Comparison of ENCODE assay signal across 17 cellular contexts in genomic region chr21:37704751-37705150, GRCh38.
A peak's percentile ranks its signal among the peaks of the same experiment; 100 is the strongest.
DNase-seq lines count a peak whose midpoint lies in the region; ATAC-seq lines count a peak whose summit lies in the region.
"Had no signal": no experiment of that assay in that cellular context is flagged by ENCODE, and none has a peak within 500 bp of the region (broad histone marks: within the 10 kb centered on the region; RNA-seq: fewer than 3 reads in every experiment).

No MANE protein-coding gene starts in this region.

- no peak overlapping the region for H3K9ac ChIP-seq in BLaER1 treated with 17β-estradiol and CSF1 and Interleukin-3, amounts not matched to agents 10 nM and 100 nM

- ATAC-seq in left lobe of liver: peak; percentile 87
- ATAC-seq in stimulated activated memory B cell treated with anti-CD40 and anti-IgM and Interleukin-4, amounts not matched to agents 10 μg/mL and 1 μg/mL and 100 μg/mL, for 72 hours: no peak

- no peaks in the 10 kb centered on the region for H3K9me3 Mint-ChIP-seq in stimulated activated memory B cell treated with anti-CD40 and anti-IgM and Interleukin-4, amounts not matched to agents 10 μg/mL and 1 μg/mL and 100 μg/mL, for 72 hours

- peak overlapping the region in 9 of 11 experiments; percentile 40 to 72 (median 62); a peak in 18 of 22 replicates for H3K4me2 ChIP-seq in BLaER1 treated with 17β-estradiol and CSF1 and Interleukin-3, amounts not matched to agents 10 nM and 100 nM
- H3K4me2 ChIP-seq: PC-9 had no signal

- no peaks in the 10 kb centered on the region for H3K4me1 Mint-ChIP-seq in stimulated activated memory B cell treated with anti-CD40 and anti-IgM and Interleukin-4, amounts not matched to agents 10 μg/mL and 1 μg/mL and 100 μg/mL, for 72 hours
- H3K4me1 Mint-ChIP-seq: CD4-positive, CD25-positive, alpha-beta regulatory T cell had no signal

- H3K9me3 ChIP-seq in BLaER1 treated with 17β-estradiol and CSF1 and Interleukin-3, amounts not matched to agents 10 nM and 100 nM (replicated peaks in 1 of 11): no peaks in the 10 kb centered on the region
- H3K9me3 ChIP-seq: Caco-2 had no signal

- peak; percentile 5 for DNase-seq in DMS 273 (lab: John Stamatoyannopoulos, UW; ENCODE audit: unreplicated experiment)
- DNase-seq in DMS 273 treated with DMSO at 0.1 percent for 48 hours (lab: John Stamatoyannopoulos, UW): no peak
- DNase-seq in NCI-H2029 treated with DMSO at 0.1 percent for 48 hours (lab: John Stamatoyannopoulos, UW): peak; percentile 41
- peak; percentile 92 for DNase-seq in left lobe of liver (ENCODE audit: low spot score)
- DNase-seq in NCI-H1694 treated with DMSO at 0.1 percent for 48 hours (lab: John Stamatoyannopoulos, UW): no peak
- DNase-seq in SKM-1 (lab: John Stamatoyannopoulos, UW; ENCODE audit: unreplicated experiment): no peak
- DNase-seq: Caco-2; CD4-positive, CD25-positive, alpha-beta regulatory T cell; DMS53; KG1; NCI-H1436; NCI-H2081; NCI-H510A; PC-9 had no signal

- H3K27me3 Mint-ChIP-seq in stimulated activated memory B cell treated with anti-CD40 and anti-IgM and Interleukin-4, amounts not matched to agents 10 μg/mL and 1 μg/mL and 100 μg/mL, for 72 hours: peaks cover 19% of the 10 kb centered on the region

- no peaks in the 10 kb centered on the region for H3K27me3 ChIP-seq in BLaER1 treated with 17β-estradiol and CSF1 and Interleukin-3, amounts not matched to agents 10 nM and 100 nM

- H3K36me3 Mint-ChIP-seq in stimulated activated memory B cell treated with anti-CD40 and anti-IgM and Interleukin-4, amounts not matched to agents 10 μg/mL and 1 μg/mL and 100 μg/mL, for 72 hours: no peaks in the 10 kb centered on the region
- H3K36me3 Mint-ChIP-seq: CD4-positive, CD25-positive, alpha-beta regulatory T cell had no signal

- H3K4me3 Mint-ChIP-seq in stimulated activated memory B cell treated with anti-CD40 and anti-IgM and Interleukin-4, amounts not matched to agents 10 μg/mL and 1 μg/mL and 100 μg/mL, for 72 hours: no peak overlapping the region
- H3K4me3 Mint-ChIP-seq: CD4-positive, CD25-positive, alpha-beta regulatory T cell had no signal

- no peak overlapping the region for H3K27ac Mint-ChIP-seq in stimulated activated memory B cell treated with anti-CD40 and anti-IgM and Interleukin-4, amounts not matched to agents 10 μg/mL and 1 μg/mL and 100 μg/mL, for 72 hours
- H3K27ac Mint-ChIP-seq: CD4-positive, CD25-positive, alpha-beta regulatory T cell had no signal

- no peak overlapping the region for H3K27ac ChIP-seq in BLaER1 treated with 17β-estradiol and CSF1 and Interleukin-3, amounts not matched to agents 10 nM and 100 nM
- H3K27ac ChIP-seq: 22Rv1, PC-9 had no signal

- no peaks in the 10 kb centered on the region for H4K20me1 ChIP-seq in BLaER1 treated with 17β-estradiol and CSF1 and Interleukin-3, amounts not matched to agents 10 nM and 100 nM

- no peaks in the 10 kb centered on the region for H3K36me3 ChIP-seq in BLaER1 treated with 17β-estradiol and CSF1 and Interleukin-3, amounts not matched to agents 10 nM and 100 nM

- H3K4me3 ChIP-seq in BLaER1 treated with 17β-estradiol and CSF1 and Interleukin-3, amounts not matched to agents 10 nM and 100 nM: no peak overlapping the region
- H3K4me3 ChIP-seq: PC-9 had no signal

- H3K4me1 ChIP-seq in BLaER1 treated with 17β-estradiol and CSF1 and Interleukin-3, amounts not matched to agents 10 nM and 100 nM: peaks cover 0 to 57% (median 41%) of the 10 kb centered on the region in 10 experiments; a peak in 17 of 20 replicates
- H3K4me1 ChIP-seq: Caco-2 had no signal

Comparison
In these comparisons a context has a peak if more than half of its experiments do, and no peak if none do; other contexts are left out.
1. DNase-seq: peak in DMS 273 (single experiment), NCI-H2029 treated with DMSO at 0.1 percent for 48 hours (single experiment) and left lobe of liver (single experiment); none in DMS 273 treated with DMSO at 0.1 percent for 48 hours (single experiment), NCI-H1694 treated with DMSO at 0.1 percent for 48 hours (single experiment) and SKM-1 (single experiment).